ENCODE assay signal across 8 cellular contexts in genomic region chr7:106056513-106057203, GRCh38. TPM values are rescaled to one million over a fixed set of nuclear protein-coding genes. Genes with fewer than 3 reads are reported as not detected.
DNase-seq lines count a peak whose midpoint lies in the region; ATAC-seq and TF ChIP-seq lines count a peak whose summit lies in the region.

No MANE protein-coding gene starts in this region.

- H3K4me3 ChIP-seq in BLaER1 treated with 17β-estradiol and CSF1 and Interleukin-3, amounts not matched to agents 10 nM and 100 nM, result no peak overlapping the region

- intact Hi-C loops in activated CD4-positive, alpha-beta memory T cell treated with anti-CD3 and anti-CD28 coated beads for 36 hours (cut with micrococcal nuclease), result loop anchor here (1.0 to 5.0 kb wide), 5 partner anchors 15 to 110 kb away; partner anchors contain the start of gene SYPL1

- no peaks in the 10 kb centered on the region for H3K9me3 Mint-ChIP-seq in activated CD4-positive, alpha-beta memory T cell treated with anti-CD3 and anti-CD28 coated beads for 36 hours
- peaks cover 5% of the 10 kb centered on the region for H3K9me3 Mint-ChIP-seq in mesothelial cell of epicardium

- CTCF ChIA-PET in activated CD4-positive, alpha-beta memory T cell treated with anti-CD3 and anti-CD28 coated beads for 36 hours (lab: Charles Lee), result interaction anchor here (0.7 to 6.0 kb wide), 16 partner anchors 9 to 342 kb away, joined by 3 to 177 read pairs (median 4); partner anchors contain the start of gene SYPL1

- no peak overlapping the region for H3K9ac ChIP-seq in BLaER1 treated with 17β-estradiol and CSF1 and Interleukin-3, amounts not matched to agents 10 nM and 100 nM

- H3K4me2 ChIP-seq in BLaER1 treated with 17β-estradiol and CSF1 and Interleukin-3, amounts not matched to agents 10 nM and 100 nM, result peak overlapping the region in 9 of 11 experiments; percentile 23 to 91 (median 84); a peak in 14 of 22 replicates

- peaks cover 29 to 48% (median 47%) of the 10 kb centered on the region in 10 experiments for H3K4me1 ChIP-seq in BLaER1 treated with 17β-estradiol and CSF1 and Interleukin-3, amounts not matched to agents 10 nM and 100 nM

- no peaks in the 10 kb centered on the region for H3K27me3 Mint-ChIP-seq in activated CD4-positive, alpha-beta memory T cell treated with anti-CD3 and anti-CD28 coated beads for 36 hours
- H3K27me3 Mint-ChIP-seq in mesothelial cell of epicardium (ENCODE audit: low read depth), result peaks cover 7% of the 10 kb centered on the region

- no peak overlapping the region for H3K4me3 Mint-ChIP-seq in activated CD4-positive, alpha-beta memory T cell treated with anti-CD3 and anti-CD28 coated beads for 36 hours
- no peak overlapping the region for H3K4me3 Mint-ChIP-seq in mesothelial cell of epicardium

- peaks cover 13% of the 10 kb centered on the region for H3K4me1 Mint-ChIP-seq in activated CD4-positive, alpha-beta memory T cell treated with anti-CD3 and anti-CD28 coated beads for 36 hours (ENCODE audit: low read depth)
- H3K4me1 Mint-ChIP-seq in mesothelial cell of epicardium, result peaks cover 17% of the 10 kb centered on the region

- peaks cover 4 to 17% (median 11%) of the 10 kb centered on the region in 11 experiments; a peak in 15 of 22 replicates for H3K9me3 ChIP-seq in BLaER1 treated with 17β-estradiol and CSF1 and Interleukin-3, amounts not matched to agents 10 nM and 100 nM (replicated peaks in 1 of 11)

- no peaks in the 10 kb centered on the region for H3K36me3 ChIP-seq in BLaER1 treated with 17β-estradiol and CSF1 and Interleukin-3, amounts not matched to agents 10 nM and 100 nM

- H3K36me3 Mint-ChIP-seq in activated CD4-positive, alpha-beta memory T cell treated with anti-CD3 and anti-CD28 coated beads for 36 hours, result no peaks in the 10 kb centered on the region
- H3K36me3 Mint-ChIP-seq in mesothelial cell of epicardium, result peaks cover 1% of the 10 kb centered on the region

- peak; percentile 57 for TF ChIP-seq CTCF in mesothelial cell of epicardium (IDR thresholded peaks at IDR 0.05; ENCODE audit: unreplicated experiment)

- no peaks in the 10 kb centered on the region for H3K27me3 ChIP-seq in BLaER1 treated with 17β-estradiol and CSF1 and Interleukin-3, amounts not matched to agents 10 nM and 100 nM

- no peak overlapping the region for H3K27ac Mint-ChIP-seq in activated CD4-positive, alpha-beta memory T cell treated with anti-CD3 and anti-CD28 coated beads for 36 hours
- peak overlapping the region; percentile 1 for H3K27ac Mint-ChIP-seq in mesothelial cell of epicardium

- no peaks in the 10 kb centered on the region for H4K20me1 ChIP-seq in BLaER1 treated with 17β-estradiol and CSF1 and Interleukin-3, amounts not matched to agents 10 nM and 100 nM

- DNase-seq in GM19240 (ENCODE audit: insufficient read length, low spot score), result peak; percentile 74
- peak; percentile 92 for DNase-seq in NCI-H82 (lab: John Stamatoyannopoulos, UW)
- DNase-seq in activated CD4-positive, alpha-beta memory T cell treated with anti-CD3 and anti-CD28 coated beads for 36 hours, result peak; percentile 80
- peak; percentile 61 for DNase-seq in effector CD4-positive, alpha-beta T cell
- DNase-seq in mesothelial cell of epicardium (ENCODE audit: low spot score in 2 of 2, unreplicated experiment in 2 of 2), result peak in 1 of 2 experiments; percentile 67
- DNase-seq in stimulated activated CD8-positive, alpha-beta memory T cell treated with anti-CD3 and anti-CD28 coated beads, Interleukin-4, amount 100 ng/mL, for 4 hours (ENCODE audit: low read depth in 2 of 2, low spot score in 1 of 2), result peak; percentile 36 to 41

- no peak overlapping the region for H3K27ac ChIP-seq in BLaER1 treated with 17β-estradiol and CSF1 and Interleukin-3, amounts not matched to agents 10 nM and 100 nM

- peak; percentile 35 for ATAC-seq in HG03460 (IDR thresholded peaks at IDR 0.05; ENCODE audit: unreplicated experiment)

- POLR2A ChIA-PET in activated CD4-positive, alpha-beta memory T cell treated with anti-CD3 and anti-CD28 coated beads for 36 hours (lab: Charles Lee), result no interaction called here

RNA-seq across cellular contexts. Expression of gene SYPL1, which starts 55.5 kb away (rescaled TPM):
- 10 to 100 TPM; 27.4 to 29.1 TPM for total RNA-seq in activated CD4-positive, alpha-beta memory T cell treated with anti-CD3 and anti-CD28 coated beads for 36 hours
- 63.9 to 64.3 TPM (median 64.0 TPM) in 3 replicates for total RNA-seq in mesothelial cell of epicardium
